23 cellular contexts compared by ENCODE assay signal in the genomic region with DNA sequence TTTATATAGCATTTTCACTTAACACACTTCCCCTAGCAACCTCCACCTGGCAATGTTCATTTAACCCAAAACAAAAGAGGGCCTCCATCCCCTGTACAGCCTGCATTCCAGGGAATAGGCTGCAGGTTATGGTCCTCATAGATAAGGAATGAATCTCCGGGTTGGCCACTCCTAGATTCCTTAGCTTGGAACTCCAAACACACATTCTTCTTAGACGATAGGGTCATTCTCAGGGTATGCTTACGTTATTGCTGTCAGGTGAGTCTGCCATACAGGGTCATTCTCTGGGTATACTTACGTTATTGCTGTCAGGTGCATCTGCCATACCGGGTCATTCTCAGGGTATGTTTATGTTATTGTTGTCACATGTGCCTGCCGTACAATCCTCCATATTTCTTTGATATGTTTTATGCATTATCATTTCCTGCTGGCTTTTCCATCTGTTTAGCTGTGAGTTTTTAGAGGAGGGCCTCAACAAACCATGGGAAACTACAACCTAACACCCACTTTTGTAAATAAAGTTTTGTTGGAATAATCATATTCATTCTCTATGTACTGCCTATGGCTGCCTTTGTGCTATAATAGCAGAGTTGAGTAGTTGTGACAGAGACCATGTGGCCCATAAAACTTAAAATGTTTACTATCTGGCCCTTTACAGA. TPM values are rescaled to one million over a fixed set of nuclear protein-coding genes. Genes with fewer than 3 reads are reported as not detected.
DNase-seq lines count a peak whose midpoint lies in the region; ATAC-seq and TF ChIP-seq lines count a peak whose summit lies in the region.
"Had no signal": no experiment of that assay in that cellular context is flagged by ENCODE, and none has a peak within 500 bp of the region (broad histone marks: within the 10 kb centered on the region; RNA-seq: fewer than 3 reads in every experiment).

No MANE protein-coding gene starts in this region.

- peak; percentile 29 for ATAC-seq in upper lobe of right lung
- ATAC-seq: stimulated activated memory B cell treated with anti-CD40 and anti-IgM and Interleukin-4, amounts not matched to agents 10 μg/mL and 1 μg/mL and 100 μg/mL, for 72 hours; T-helper 17 cell had no signal

- DNase-seq in GM23248, result no peak
- DNase-seq in SJSA1 (ENCODE audit: low read depth in 1 of 2, low spot score in 2 of 2), result peak; percentile 49 to 50
- peak; percentile 70 for DNase-seq in iris pigment epithelial cell (ENCODE audit: low read depth)
- no peak for DNase-seq in upper lobe of right lung
- no peak for DNase-seq in NCI-H1092 (lab: John Stamatoyannopoulos, UW)
- DNase-seq in GM20000 (ENCODE audit: low spot score), result no peak
- no peak for DNase-seq in dermis blood vessel endothelial cell
- DNase-seq: activated CD4-positive, alpha-beta T cell treated with anti-CD3 and anti-CD28 coated beads, Interleukin-2, amount 50 U/mL, for 1 hour; activated CD8-positive, alpha-beta memory T cell treated with anti-CD3 and anti-CD28 coated beads, Interleukin-2, amount 50 U/mL, for 48 hours; activated effector memory CD4-positive, alpha-beta T cell treated with Interleukin-2 at 50 U/mL for 16 hours; BE2C; foreskin melanocyte; hypothalamus; kidney glomerular epithelial cell; MM.1S; sigmoid colon; stimulated activated CD4-positive, alpha-beta T cell treated with anti-CD3 and anti-CD28 coated beads, Interleukin-1b, Interleukin-23, amount 100 ng/mL, for 48 hours; T-helper 17 cell; testis had no signal

- peaks cover 31% of the 10 kb centered on the region for H3F3A ChIP-seq in GM23248 (ENCODE audit: insufficient read depth)

- H2AFZ ChIP-seq in GM23248, result no peak overlapping the region

- H3K27me3 ChIP-seq in GM23248 (replicated peaks; ENCODE audit: insufficient read depth) (no peaks in the 10 kb centered on the region), SJSA1 (replicated peaks) (no peaks in the 10 kb centered on the region), upper lobe of right lung (no peaks in the 10 kb centered on the region)
- H3K27me3 ChIP-seq: BE2C, ovary, sigmoid colon, testis had no signal

- TF ChIP-seq CTCF in upper lobe of right lung (IDR thresholded peaks at IDR 0.05) (no peak), GM20000 (IDR thresholded peaks at IDR 0.05; ENCODE audit: extremely low read depth, missing control alignments) (no peak)

- no peak overlapping the region for H3K4me3 ChIP-seq in GM23248
- no peak overlapping the region for H3K4me3 ChIP-seq in SJSA1
- no peak overlapping the region for H3K4me3 ChIP-seq in upper lobe of right lung
- H3K4me3 ChIP-seq: ovary, sigmoid colon, testis had no signal

- H3K9me3 ChIP-seq in GM23248 (ENCODE audit: low read depth), result no peaks in the 10 kb centered on the region
- no peaks in the 10 kb centered on the region for H3K9me3 ChIP-seq in SJSA1 (replicated peaks)
- H3K9me3 ChIP-seq in upper lobe of right lung, result no peaks in the 10 kb centered on the region
- H3K9me3 ChIP-seq: BE2C, ovary, sigmoid colon, testis had no signal

- 93 to 96% methylated on average over 6 of the region's 6 CpGs for WGBS in GM23248 (ENCODE audit: low coverage in 1 of 2, low lambda C conversion rate in 2 of 2, missing lambda C conversion rate in 2 of 2), 2 experiments

- peaks cover 43% of the 10 kb centered on the region for H3K4me1 ChIP-seq in GM23248 (ENCODE audit: insufficient read depth)
- peaks cover 49% of the 10 kb centered on the region for H3K4me1 ChIP-seq in SJSA1 (replicated peaks)
- H3K4me1 ChIP-seq in upper lobe of right lung, result no peaks in the 10 kb centered on the region
- H3K4me1 ChIP-seq: BE2C, testis had no signal

- no peaks in the 10 kb centered on the region for H3K79me2 ChIP-seq in GM23248 (ENCODE audit: insufficient read depth)

- H3K9me2 ChIP-seq in GM23248 (ENCODE audit: insufficient read depth), result no peaks in the 10 kb centered on the region

- H4K20me1 ChIP-seq in GM23248 (ENCODE audit: insufficient read depth), result no peaks in the 10 kb centered on the region

- H3K9ac ChIP-seq in GM23248, result no peak overlapping the region

- H3K4me2 ChIP-seq in GM23248 (ENCODE audit: unreplicated experiment), result no peak overlapping the region

- intact Hi-C loops in upper lobe of right lung (cut with DNase I), result loop anchor here (5.0 kb wide), 1 partner anchor 166 kb away; no protein-coding TSS in a partner anchor

- peak overlapping the region; percentile 93 for H3K27ac ChIP-seq in GM23248
- H3K27ac ChIP-seq in SJSA1, result peak overlapping the region; percentile 89
- no peak overlapping the region for H3K27ac ChIP-seq in upper lobe of right lung
- H3K27ac ChIP-seq: ovary, testis, VCaP had no signal

- in situ Hi-C loops in GM23248 (cut with MboI), result no loop called here

- no peaks in the 10 kb centered on the region for H3K36me3 ChIP-seq in GM23248 (ENCODE audit: low read depth)
- H3K36me3 ChIP-seq in SJSA1, result no peaks in the 10 kb centered on the region
- no peaks in the 10 kb centered on the region for H3K36me3 ChIP-seq in upper lobe of right lung
- H3K36me3 ChIP-seq: BE2C, ovary had no signal

RNA-seq across cellular contexts. Expression of a gene that starts 8.3 kb away (rescaled TPM):
- total RNA-seq in GM23248 (2014; rRNA removed; shearing (Covaris generic)), result 11.8 and 13.8 TPM in 2 replicates
- polyA plus RNA-seq in GM23248 (2016; fragmentation: Nextera tagmentation; extraction: Ambion mirVana), result 9.4 and 11.0 TPM in 2 replicates
- 9.1 and 14.5 TPM in 2 replicates for total RNA-seq in SJSA1 (2014; rRNA removed; shearing (Covaris generic))
- 103 TPM for total RNA-seq in upper lobe of right lung
- total RNA-seq in dermis blood vessel endothelial cell, result 31.0 and 39.4 TPM in 2 replicates

RNA-seq across cellular contexts. Expression of a gene that starts 34.3 kb away (rescaled TPM):
- 0.65 TPM in 1 of 2 replicates, not detected in the other for total RNA-seq in GM23248 (2014; rRNA removed; shearing (Covaris generic))
- polyA plus RNA-seq in GM23248 (2016; fragmentation: Nextera tagmentation; extraction: Ambion mirVana), result 0.44 TPM in 1 of 2 replicates, not detected in the other
- total RNA-seq in SJSA1 (2014; rRNA removed; shearing (Covaris generic)), result 0.41 and 2.8 TPM in 2 replicates
- total RNA-seq in upper lobe of right lung (2.3 TPM), dermis blood vessel endothelial cell (under 0.01 and 0.33 TPM in 2 replicates)
- total RNA-seq: T-helper 17 cell had no signal
- polyA plus RNA-seq: IgD-negative memory B cell had no signal

Comparison
In these comparisons a context has a peak if more than half of its experiments do, and no peak if none do; other contexts are left out.
1. DNase-seq: peak in SJSA1 (2 of 2) and iris pigment epithelial cell (single experiment); none in GM23248 (single experiment), upper lobe of right lung (single experiment), NCI-H1092 (single experiment), GM20000 (single experiment) and dermis blood vessel endothelial cell (single experiment).